In genomic region chr10:30583778-30584415, GRCh38 we compare ENCODE assay signal across 1 cellular context.
TF ChIP-seq lines count a peak whose summit lies in the region.

No MANE protein-coding gene starts in this region.

TF ChIP-seq in HepG2, 621 proteins besides CTCF, POLR2A, EP300 and RAD21 (continued from another document and continues in another):
- TF ChIP-seq ZNF770 (CRISPR knock-in tag; IDR thresholded peaks at IDR 0.05) (peak; percentile 17; the same call in 1 of the 2 replicates), ZNF891 (CRISPR knock-in tag; IDR thresholded peaks at IDR 0.05) (0 out of 2 replicates have a peak, but pooled peaks have one; percentile 39), RARA (CRISPR knock-in tag; IDR thresholded peaks at IDR 0.05) (peak; percentile 68), HMG20A (CRISPR knock-in tag; IDR thresholded peaks at IDR 0.05; ENCODE audit: borderline replicate concordance) (peak; percentile 85), ETV5 (CRISPR knock-in tag; IDR thresholded peaks at IDR 0.05; ENCODE audit: borderline replicate concordance) (peak; percentile 52; the same call in 1 of the 2 replicates), CEBPB (IDR thresholded peaks at IDR 0.05; ENCODE audit: borderline replicate concordance, low read depth, low read length) (no peak), ZHX2 (IDR thresholded peaks at IDR 0.05; ENCODE audit: low read depth) (no peak), ZHX2 (CRISPR knock-in tag; IDR thresholded peaks at IDR 0.05; ENCODE audit: borderline replicate concordance) (no peak), FOXK1 (CRISPR knock-in tag; IDR thresholded peaks at IDR 0.05; ENCODE audit: borderline replicate concordance, low read depth) (peak; percentile 40; the same call in 1 of the 2 replicates), ZNF501 (CRISPR knock-in tag; IDR thresholded peaks at IDR 0.05) (peak; percentile 67), MEIS2 (CRISPR knock-in tag; IDR thresholded peaks at IDR 0.05) (peak; percentile 69; the same call in 1 of the 2 replicates), GABPB1 (CRISPR knock-in tag; IDR thresholded peaks at IDR 0.05) (no peak), KMT2B (CRISPR knock-in tag; IDR thresholded peaks at IDR 0.05) (peak; percentile 36; the same call in 1 of the 2 replicates), NFKBIZ (CRISPR knock-in tag; IDR thresholded peaks at IDR 0.05) (peak; percentile 62; the same call in 1 of the 2 replicates), SIX4 (CRISPR knock-in tag; IDR thresholded peaks at IDR 0.05) (peak; percentile 87), ERF (CRISPR knock-in tag; IDR thresholded peaks at IDR 0.05) (peak; percentile 25; the same call in 1 of the 2 replicates), ZFYVE20 (CRISPR knock-in tag; IDR thresholded peaks at IDR 0.05; ENCODE audit: borderline replicate concordance, low read depth) (no peak), STAT5B (CRISPR knock-in tag; IDR thresholded peaks at IDR 0.05) (no peak), PHF21A (CRISPR knock-in tag; IDR thresholded peaks at IDR 0.05) (peak; percentile 52; the same call in 1 of the 2 replicates), SAP130 (CRISPR knock-in tag; IDR thresholded peaks at IDR 0.05; ENCODE audit: low read depth) (peak; percentile 76), GATAD2A (CRISPR knock-in tag; IDR thresholded peaks at IDR 0.05) (peak; percentile 87), HINFP (CRISPR knock-in tag; IDR thresholded peaks at IDR 0.05; ENCODE audit: low read depth) (peak; percentile 45; the same call in 1 of the 2 replicates), ZMYM4 (CRISPR knock-in tag; IDR thresholded peaks at IDR 0.05) (peak; percentile 27; the same call in 1 of the 2 replicates), BCL6 (CRISPR knock-in tag; IDR thresholded peaks at IDR 0.05) (peak; percentile 97), IRF2 (CRISPR knock-in tag; IDR thresholded peaks at IDR 0.05) (peak; percentile 97), ZNF609 (CRISPR knock-in tag; IDR thresholded peaks at IDR 0.05; ENCODE audit: borderline replicate concordance) (0 out of 2 replicates have a peak, but pooled peaks have one; percentile 30), ZNF792 (CRISPR knock-in tag; IDR thresholded peaks at IDR 0.05) (peak; percentile 68), CEBPG (CRISPR knock-in tag; IDR thresholded peaks at IDR 0.05) (peak; percentile 41), ZFX (CRISPR knock-in tag; IDR thresholded peaks at IDR 0.05; ENCODE audit: low read depth) (peak; percentile 43; the same call in 1 of the 2 replicates), ZNF841 (CRISPR knock-in tag; IDR thresholded peaks at IDR 0.05; ENCODE audit: borderline replicate concordance) (no peak), ZNF556 (CRISPR knock-in tag; IDR thresholded peaks at IDR 0.05; ENCODE audit: borderline replicate concordance) (0 out of 2 replicates have a peak, but pooled peaks have one; percentile 65), HMGXB4 (CRISPR knock-in tag; IDR thresholded peaks at IDR 0.05; ENCODE audit: borderline replicate concordance in 1 of 2, low read depth in 1 of 2) (peak; percentile 40 to 46; a peak in 2 of 4 replicates), TGIF2 (CRISPR knock-in tag; IDR thresholded peaks at IDR 0.05) (0 out of 2 replicates have a peak, but pooled peaks have one; percentile 40), ZSCAN9 (CRISPR knock-in tag; IDR thresholded peaks at IDR 0.05; ENCODE audit: borderline replicate concordance) (0 out of 2 replicates have a peak, but pooled peaks have one; percentile 36), ZNF343 (CRISPR knock-in tag; IDR thresholded peaks at IDR 0.05) (no peak), STAG1 (CRISPR knock-in tag; IDR thresholded peaks at IDR 0.05) (peak; percentile 13; the same call in 1 of the 2 replicates), FOXJ3 (CRISPR knock-in tag; IDR thresholded peaks at IDR 0.05; ENCODE audit: borderline replicate concordance) (0 out of 2 replicates have a peak, but pooled peaks have one; percentile 14), ZGPAT (CRISPR knock-in tag; IDR thresholded peaks at IDR 0.05) (peak; percentile 79), KDM4B (CRISPR knock-in tag; IDR thresholded peaks at IDR 0.05) (no peak), KMT2A (CRISPR knock-in tag; IDR thresholded peaks at IDR 0.05) (no peak; the same call in 1 of the 2 replicates), POLR2AphosphoS2 (IDR thresholded peaks at IDR 0.05; ENCODE audit: low read depth, low read length) (no peak), FOXA1 (IDR thresholded peaks at IDR 0.05) (no peak), FOXA1 (CRISPR knock-in tag; IDR thresholded peaks at IDR 0.05) (peak; percentile 33; the same call in 1 of the 2 replicates), ZNF253 (CRISPR knock-in tag; IDR thresholded peaks at IDR 0.05; ENCODE audit: borderline replicate concordance) (no peak), HNF1B (CRISPR knock-in tag; IDR thresholded peaks at IDR 0.05) (0 out of 2 replicates have a peak, but pooled peaks have one; percentile 31), ZNF724P (CRISPR knock-in tag; IDR thresholded peaks at IDR 0.05; ENCODE audit: borderline replicate concordance) (0 out of 2 replicates have a peak, but pooled peaks have one; percentile 25)
